In genomic region chr12:132188451-132189298, GRCh38 we compare ENCODE assay signal across 8 cellular contexts. TPM values are rescaled to one million over a fixed set of nuclear protein-coding genes. Genes with fewer than 3 reads are reported as not detected.
DNase-seq lines count a peak whose midpoint lies in the region; ATAC-seq and TF ChIP-seq lines count a peak whose summit lies in the region.

No MANE protein-coding gene starts in this region.

- WGBS in lung, 2 donors: 58 to 59% methylated on average over 39 of the region's 39 CpGs

- CTCF ChIA-PET in activated CD8-positive, alpha-beta memory T cell treated with anti-CD3 and anti-CD28 coated beads, Interleukin-2, amount 10 ng/mL, durations not matched to agents 7 days and 5 days (lab: Charles Lee): interaction anchor here (0.6 to 1.7 kb wide), 6 partner anchors 10 to 333 kb away, joined by 3 to 13 read pairs (median 3); no protein-coding TSS in a partner anchor

- no peak for DNase-seq in activated CD8-positive, alpha-beta memory T cell treated with anti-CD3 and anti-CD28 coated beads, Interleukin-2, amount 10 ng/mL, durations not matched to agents 7 days and 5 days
- no peak for DNase-seq in activated CD8-positive, alpha-beta memory T cell treated with anti-CD3 and anti-CD28 coated beads, Interleukin-2, amount 50 U/mL, for 4 hours
- DNase-seq in astrocyte of the spinal cord (ENCODE audit: low read depth, low spot score) (no peak), lung (ENCODE audit: low spot score) (no peak), type B pancreatic cell (ENCODE audit: extremely low spot score, unreplicated experiment) (no peak), amniotic stem cell (lab: John Stamatoyannopoulos, UW) (no peak), RKO (ENCODE audit: low spot score) (no peak)

- H3K36me3 ChIP-seq in lung (ENCODE audit: control insufficient read depth in 2 of 2, insufficient read depth in 2 of 2, low read length in 2 of 2): no peaks in the 10 kb centered on the region

- peaks cover 3% of the 10 kb centered on the region for H3K9me3 Mint-ChIP-seq in activated CD8-positive, alpha-beta memory T cell treated with anti-CD3 and anti-CD28 coated beads, Interleukin-2, amount 10 ng/mL, durations not matched to agents 7 days and 5 days (ENCODE audit: low read depth)
- H3K9me3 Mint-ChIP-seq in type B pancreatic cell: peaks cover 4% of the 10 kb centered on the region

- H3K4me3 ChIP-seq in astrocyte of the spinal cord (ENCODE audit: low read depth, low read length) (peak overlapping the region; percentile 47), lung (peak overlapping the region; percentile 47)

- peaks cover 0 to 14% of the 10 kb centered on the region in 2 donors for H3K9me3 ChIP-seq in lung (ENCODE audit: control insufficient read depth in 2 of 2, insufficient read depth in 1 of 2, low read length in 1 of 2)

- peaks cover 1% of the 10 kb centered on the region for H3K36me3 Mint-ChIP-seq in activated CD8-positive, alpha-beta memory T cell treated with anti-CD3 and anti-CD28 coated beads, Interleukin-2, amount 10 ng/mL, durations not matched to agents 7 days and 5 days
- H3K36me3 Mint-ChIP-seq in type B pancreatic cell: no peaks in the 10 kb centered on the region

- H3K27me3 ChIP-seq in lung (ENCODE audit: control insufficient read depth, insufficient read depth): no peaks in the 10 kb centered on the region

- peak overlapping the region; percentile 71 for H3K27ac Mint-ChIP-seq in activated CD8-positive, alpha-beta memory T cell treated with anti-CD3 and anti-CD28 coated beads, Interleukin-2, amount 10 ng/mL, durations not matched to agents 7 days and 5 days
- H3K27ac Mint-ChIP-seq in type B pancreatic cell: peak overlapping the region; percentile 66

- TF ChIP-seq CTCF in astrocyte of the spinal cord (IDR thresholded peaks at IDR 0.05; ENCODE audit: low read depth, low read length): no peak
- TF ChIP-seq CTCF in lung (IDR thresholded peaks at IDR 0.05; ENCODE audit: control extremely low read depth, extremely low read depth): no peak
- TF ChIP-seq CTCF in type B pancreatic cell (conservative IDR thresholded peaks at IDR 0.05): no peak

- peaks cover 13% of the 10 kb centered on the region for H3K27me3 Mint-ChIP-seq in activated CD8-positive, alpha-beta memory T cell treated with anti-CD3 and anti-CD28 coated beads, Interleukin-2, amount 10 ng/mL, durations not matched to agents 7 days and 5 days
- H3K27me3 Mint-ChIP-seq in type B pancreatic cell: peaks cover 74% of the 10 kb centered on the region

- peak overlapping the region; percentile 3 to 85 for H3K27ac ChIP-seq in lung (ENCODE audit: low read depth in 1 of 2, low read length in 1 of 2)

- H3K4me1 Mint-ChIP-seq in activated CD8-positive, alpha-beta memory T cell treated with anti-CD3 and anti-CD28 coated beads, Interleukin-2, amount 10 ng/mL, durations not matched to agents 7 days and 5 days: peaks cover 41% of the 10 kb centered on the region
- peaks cover 3% of the 10 kb centered on the region for H3K4me1 Mint-ChIP-seq in type B pancreatic cell (ENCODE audit: unreplicated experiment)

- H3K4me3 Mint-ChIP-seq in activated CD8-positive, alpha-beta memory T cell treated with anti-CD3 and anti-CD28 coated beads, Interleukin-2, amount 10 ng/mL, durations not matched to agents 7 days and 5 days: peak overlapping the region; percentile 83
- peak overlapping the region; percentile 84 for H3K4me3 Mint-ChIP-seq in type B pancreatic cell

- peaks cover 0 to 6% of the 10 kb centered on the region in 2 donors for H3K4me1 ChIP-seq in lung (ENCODE audit: control insufficient read depth in 2 of 2, insufficient read depth in 2 of 2, low read length in 2 of 2)

- in situ Hi-C loops in astrocyte of the spinal cord (cut with HindIII; ENCODE audit: low sequenced_read_pairs): no loop called here

- no peak for ATAC-seq in activated CD8-positive, alpha-beta memory T cell treated with anti-CD3 and anti-CD28 coated beads, Interleukin-2, amount 10 ng/mL, durations not matched to agents 7 days and 5 days
- no peak for ATAC-seq in lung (ENCODE audit: insufficient read depth, low FRiP score)
- no peak for ATAC-seq in GM21367 (IDR thresholded peaks at IDR 0.05; ENCODE audit: unreplicated experiment)

RNA-seq across cellular contexts. Expression of gene NOC4L, which starts 44.4 kb away (rescaled TPM):
- 10 to 100 TPM; 38.0 to 42.9 TPM for total RNA-seq in activated CD8-positive, alpha-beta memory T cell treated with anti-CD3 and anti-CD28 coated beads, Interleukin-2, amount 10 ng/mL, durations not matched to agents 7 days and 5 days
- total RNA-seq in lung: 10 to 100 TPM in 1 of 2 donors, 1 to 10 TPM in 1; 6.3 to 25.9 TPM
- 10 to 100 TPM; 25.8 to 27.8 TPM for polyA plus RNA-seq in lung
- 23.9 and 27.8 TPM in 2 replicates for total RNA-seq in type B pancreatic cell (ENCODE audit: low replicate concordance)

RNA-seq across cellular contexts. Expression of gene DDX51, which starts 44.6 kb away (rescaled TPM):
- total RNA-seq in activated CD8-positive, alpha-beta memory T cell treated with anti-CD3 and anti-CD28 coated beads, Interleukin-2, amount 10 ng/mL, durations not matched to agents 7 days and 5 days: 10 to 100 TPM; 24.4 to 30.5 TPM
- total RNA-seq in lung (10 to 100 TPM; 15.0 to 18.9 TPM), type B pancreatic cell (ENCODE audit: low replicate concordance) (22.1 and 30.5 TPM in 2 replicates)
- 10 to 100 TPM; 15.5 to 25.9 TPM for polyA plus RNA-seq in lung
